In the genomic region with DNA sequence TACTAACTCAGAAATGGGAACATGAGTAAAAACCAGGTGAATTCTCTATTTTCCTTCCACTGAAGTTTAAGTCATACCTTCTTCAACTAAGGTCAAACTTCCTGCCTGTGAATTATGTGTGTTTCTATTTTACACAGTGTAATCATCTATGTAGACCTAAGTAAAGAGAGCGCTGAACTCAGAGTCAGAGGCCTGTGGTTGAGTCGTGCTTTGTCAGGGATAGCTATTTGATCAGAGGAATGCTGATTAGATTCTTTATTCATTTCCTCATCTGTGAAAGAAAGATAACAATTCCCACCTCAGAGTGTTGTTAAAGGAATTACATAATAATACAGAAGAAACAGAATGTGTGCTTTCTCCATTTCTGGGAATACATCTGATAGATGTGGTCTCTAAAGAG, we compare ENCODE assay signal across 18 cellular contexts.
"Had no signal": no experiment of that assay in that cellular context is flagged by ENCODE, and none has a peak within 500 bp of the region (broad histone marks: within the 10 kb centered on the region; RNA-seq: fewer than 3 reads in every experiment).

No MANE protein-coding gene starts in this region.

- DNase-seq: effector CD4-positive, alpha-beta T cell; gastrocnemius medialis; heart right ventricle; hypothalamus; kidney glomerular epithelial cell; mammary epithelial cell; natural killer cell; occipital lobe; pancreas; right lobe of liver; stimulated activated CD4-positive, alpha-beta T cell treated with anti-CD3 and anti-CD28 coated beads, Interleukin-15, amount 100 ng/mL, for 24 hours; stimulated activated CD4-positive, alpha-beta T cell treated with anti-CD3 and anti-CD28 coated beads, Interleukin-1b, Interleukin-23, amount 100 ng/mL, for 48 hours; stimulated activated CD4-positive, alpha-beta T cell treated with anti-CD3 and anti-CD28 coated beads, Interleukin-4, amount 100 ng/mL, for 4 hours; stimulated activated naive B cell treated with anti-CD40 and anti-IgM and Interleukin-4, amounts not matched to agents 10 μg/mL and 1 μg/mL and 100 μg/mL, for 72 hours; stimulated activated naive CD8-positive, alpha-beta T cell treated with anti-CD3 and anti-CD28 coated beads, Interleukin-15, amount 100 ng/mL, for 72 hours; testis; upper lobe of right lung had no signal

- ATAC-seq: gastrocnemius medialis; heart right ventricle; left lobe of liver; natural killer cell; pancreas; right lobe of liver; stimulated activated naive B cell treated with anti-CD40 and anti-IgM and Interleukin-4, amounts not matched to agents 10 μg/mL and 1 μg/mL and 100 μg/mL, for 72 hours; stimulated activated naive CD8-positive, alpha-beta T cell treated with anti-CD3 and anti-CD28 coated beads, Interleukin-15, amount 100 ng/mL, for 72 hours; upper lobe of right lung had no signal
